In the genomic region with DNA sequence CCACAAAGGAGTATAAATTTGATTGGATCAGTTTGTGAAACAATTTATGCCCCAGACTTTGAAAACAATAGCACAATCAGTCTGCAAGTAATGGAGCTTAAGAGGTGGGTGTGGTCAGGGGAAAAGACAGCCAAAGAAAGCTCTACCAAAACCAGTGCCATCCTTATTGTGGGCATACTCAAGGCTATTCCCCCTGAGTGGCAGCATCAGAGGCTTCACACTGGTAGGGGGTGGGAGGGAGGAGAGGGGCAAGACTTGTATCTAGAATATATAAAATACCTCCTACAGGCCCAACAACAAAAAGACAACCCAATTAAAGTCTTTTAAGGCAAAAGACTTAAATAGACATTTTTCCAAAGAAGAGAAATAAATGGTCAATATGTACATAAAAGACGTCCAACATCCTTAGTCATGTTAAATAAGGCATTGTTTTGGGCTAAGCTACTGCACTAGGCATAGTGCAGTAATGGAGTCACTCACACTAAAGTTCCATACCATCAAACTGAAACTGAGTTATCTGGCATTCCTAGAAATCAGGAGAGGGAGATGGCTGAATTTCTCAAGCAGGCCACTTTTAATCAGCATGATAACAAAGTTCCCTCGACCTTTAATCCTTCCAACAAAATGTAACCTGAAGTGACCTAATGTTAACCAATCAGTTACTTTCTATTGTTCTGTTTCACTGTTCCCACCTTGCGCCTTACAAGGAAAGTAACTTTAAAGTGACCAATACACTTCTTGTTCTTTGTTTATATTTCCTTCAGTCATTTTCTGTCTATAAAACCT, we compare ENCODE assay signal across 28 cellular contexts. TPM values are rescaled to one million over a fixed set of nuclear protein-coding genes. Genes with fewer than 3 reads are reported as not detected.
A peak's percentile ranks its signal among the peaks of the same experiment; 100 is the strongest.
DNase-seq lines count a peak whose midpoint lies in the region; ATAC-seq and TF ChIP-seq lines count a peak whose summit lies in the region.
"Had no signal": no experiment of that assay in that cellular context is flagged by ENCODE, and none has a peak within 500 bp of the region (broad histone marks: within the 10 kb centered on the region; RNA-seq: fewer than 3 reads in every experiment).

No MANE protein-coding gene starts in this region.

- CTCF ChIA-PET in CD4-positive, alpha-beta memory T cell (lab: Charles Lee; ENCODE audit: partially characterized antibody) = interaction anchor here (0.9 to 3.1 kb wide), 2 partner anchors 15 to 134 kb away, joined by 3 to 13 read pairs; no protein-coding TSS in a partner anchor

- POLR2A ChIA-PET in CD4-positive, alpha-beta memory T cell (lab: Charles Lee; ENCODE audit: partially characterized antibody) = no interaction called here

- H2BK15ac ChIP-seq in mesendoderm (replicated peaks; ENCODE audit: low read depth) = no peak overlapping the region

- no peak overlapping the region for H3K18ac ChIP-seq in mesendoderm (ENCODE audit: low read length)

- intact Hi-C loops in Right ventricle myocardium superior (cut with DNase I) (no loop called here), aorta (cut with DNase I) (no loop called here)
- intact Hi-C loops in CD4-positive, alpha-beta memory T cell (cut with micrococcal nuclease) = no loop called here

- no peak overlapping the region for H3K4me3 ChIP-seq in right atrium auricular region
- no peak overlapping the region for H3K4me3 ChIP-seq in mesendoderm (ENCODE audit: low read length)
- H3K4me3 ChIP-seq in aorta (ENCODE audit: low read length in 2 of 2) = no peak overlapping the region
- no peak overlapping the region for H3K4me3 ChIP-seq in CD4-positive, alpha-beta memory T cell (ENCODE audit: low read length in 2 of 2)
- H3K4me3 ChIP-seq: gastroesophageal sphincter, GM12878, MG63, SK-N-MC, thoracic aorta had no signal

- H3K27me3 Mint-ChIP-seq in CD4-positive, alpha-beta memory T cell = no peaks in the 10 kb centered on the region
- H3K27me3 Mint-ChIP-seq: activated naive CD8-positive, alpha-beta T cell treated with anti-CD3 and anti-CD28 coated beads for 36 hours; dendritic cell treated with granulocyte-macrophage colony-stimulating factor and Interleukin-4, amounts not matched to agents 40 ng/mL and 50 ng/mL, for 4 days had no signal

- H3K9me3 Mint-ChIP-seq in CD4-positive, alpha-beta memory T cell = no peaks in the 10 kb centered on the region
- H3K9me3 Mint-ChIP-seq: activated naive CD8-positive, alpha-beta T cell treated with anti-CD3 and anti-CD28 coated beads for 36 hours; dendritic cell treated with granulocyte-macrophage colony-stimulating factor and Interleukin-4, amounts not matched to agents 40 ng/mL and 50 ng/mL, for 4 days; T-helper 1 cell treated with Interleukin-12 subunit alpha and Interleukin-12 subunit beta and Interleukin-4 antibody, amounts not matched to agents 30 μg/mL and 1 μg/mL, for 36 hours had no signal

- H3K4me1 ChIP-seq in right atrium auricular region (peaks cover 0 to 8% of the 10 kb centered on the region in 2 donors), mesendoderm (ENCODE audit: control insufficient read depth, low read depth, low read length) (peaks cover 2% of the 10 kb centered on the region), aorta (ENCODE audit: control insufficient read depth in 1 of 2, insufficient read depth in 2 of 2, low read length in 2 of 2) (no peaks in the 10 kb centered on the region)
- no peaks in the 10 kb centered on the region for H3K4me1 ChIP-seq in CD4-positive, alpha-beta memory T cell (ENCODE audit: insufficient read depth, low read length)

- DNase-seq in Right ventricle myocardium superior = no peak
- no peak for DNase-seq in right atrium auricular region (ENCODE audit: low spot score)
- peak; percentile 7 for DNase-seq in iPS DF 4.7 (ENCODE audit: extremely low read depth, low spot score)
- DNase-seq in mesendoderm = peak; percentile 65
- DNase-seq in aorta = no peak
- no peak for DNase-seq in NCI-H1105 (lab: John Stamatoyannopoulos, UW)
- no peak for DNase-seq in CD4-positive, alpha-beta memory T cell
- DNase-seq: 8988T; activated CD4-positive, alpha-beta T cell treated with anti-CD3 and anti-CD28 coated beads for 1 hour; activated CD8-positive, alpha-beta T cell treated with anti-CD3 and anti-CD28 coated beads, Interleukin-2, amount 10 ng/mL, durations not matched to agents 7 days and 5 days; activated effector memory CD4-positive, alpha-beta T cell treated with Interleukin-2 at 50 U/mL for 16 hours; activated naive CD8-positive, alpha-beta T cell treated with anti-CD3 and anti-CD28 coated beads for 36 hours; central memory CD4-positive, alpha-beta T cell; KBM-7; kidney glomerular epithelial cell; mammary epithelial cell; MG63; NCI-H1417 treated with DMSO at 0.1 percent for 48 hours; NCI-H2081 treated with DMSO at 0.1 percent for 48 hours; NCI-H446 treated with DMSO at 0.1 percent for 48 hours; stimulated activated naive CD8-positive, alpha-beta T cell treated with anti-CD3 and anti-CD28 coated beads, Interleukin-15, Interleukin-2, amounts not matched to agents 100 U/mL and 50 U/mL, for 24 hours had no signal

- H3K9me3 ChIP-seq in right atrium auricular region (no peaks in the 10 kb centered on the region), aorta (ENCODE audit: control insufficient read depth, low read length) (no peaks in the 10 kb centered on the region)
- no peaks in the 10 kb centered on the region for H3K9me3 ChIP-seq in CD4-positive, alpha-beta memory T cell (ENCODE audit: control insufficient read depth in 1 of 2, low read length in 2 of 2)
- H3K9me3 ChIP-seq: gastroesophageal sphincter, MG63, thoracic aorta had no signal

- H3K36me3 Mint-ChIP-seq in CD4-positive, alpha-beta memory T cell = peaks cover 25 to 35% of the 10 kb centered on the region in 2 donors

- H3K56ac ChIP-seq in mesendoderm (ENCODE audit: low read length) = no peak overlapping the region

- no peak overlapping the region for H3K4me2 ChIP-seq in mesendoderm (ENCODE audit: low read length)

- no peak overlapping the region for H3K9ac ChIP-seq in mesendoderm (ENCODE audit: low read length)

- peaks cover 0 to 3% (median 0%) of the 10 kb centered on the region in 4 donors for H3K4me1 Mint-ChIP-seq in CD4-positive, alpha-beta memory T cell

- no peak overlapping the region for H3K4me3 Mint-ChIP-seq in CD4-positive, alpha-beta memory T cell
- H3K4me3 Mint-ChIP-seq: activated CD8-positive, alpha-beta T cell treated with anti-CD3 and anti-CD28 coated beads, Interleukin-2, amount 10 ng/mL, durations not matched to agents 7 days and 5 days; activated naive CD8-positive, alpha-beta T cell treated with anti-CD3 and anti-CD28 coated beads for 36 hours; dendritic cell treated with granulocyte-macrophage colony-stimulating factor and Interleukin-4, amounts not matched to agents 40 ng/mL and 50 ng/mL, for 4 days; T-helper 1 cell treated with Interleukin-12 subunit alpha and Interleukin-12 subunit beta and Interleukin-4 antibody, amounts not matched to agents 30 μg/mL and 1 μg/mL, for 36 hours had no signal

- peaks cover 2% of the 10 kb centered on the region for H3K79me1 ChIP-seq in mesendoderm (ENCODE audit: low read length)

- WGBS in mesendoderm (ENCODE audit: extremely low coverage, insufficient coverage, low lambda C conversion rate) = no CpG with 5 or more reads among the region's 3 CpGs
- 74 to 79% methylated on average over 3 of the region's 3 CpGs for WGBS in aorta, 2 donors

- H3K27ac Mint-ChIP-seq in CD4-positive, alpha-beta memory T cell = peak overlapping the region in 1 of 7 donors; percentile 34
- H3K27ac Mint-ChIP-seq: activated CD8-positive, alpha-beta T cell treated with anti-CD3 and anti-CD28 coated beads, Interleukin-2, amount 10 ng/mL, durations not matched to agents 7 days and 5 days; activated naive CD8-positive, alpha-beta T cell treated with anti-CD3 and anti-CD28 coated beads for 36 hours; dendritic cell treated with granulocyte-macrophage colony-stimulating factor and Interleukin-4, amounts not matched to agents 40 ng/mL and 50 ng/mL, for 4 days; T-helper 1 cell treated with Interleukin-12 subunit alpha and Interleukin-12 subunit beta and Interleukin-4 antibody, amounts not matched to agents 30 μg/mL and 1 μg/mL, for 36 hours had no signal

- no peak overlapping the region for H4K5ac ChIP-seq in mesendoderm (ENCODE audit: low read length)

- H3K4ac ChIP-seq in mesendoderm (ENCODE audit: low read depth, low read length) = no peak overlapping the region

- no peak overlapping the region for H2AK5ac ChIP-seq in mesendoderm (ENCODE audit: low read length)

- TF ChIP-seq POLR2A in GM18505 (IDR thresholded peaks at IDR 0.05; ENCODE audit: borderline replicate concordance, extremely low read depth, insufficient read depth, insufficient read length) = no peak

- no peaks in the 10 kb centered on the region for H3K79me2 ChIP-seq in mesendoderm (ENCODE audit: control insufficient read depth, insufficient read depth, low read length)

- peak; percentile 22 for ATAC-seq in Right ventricle myocardium superior (ENCODE audit: poor library complexity)
- peak; percentile 7 for ATAC-seq in aorta (ENCODE audit: low FRiP score)
- no peak for ATAC-seq in GM18505 (IDR thresholded peaks at IDR 0.05; ENCODE audit: unreplicated experiment)
- ATAC-seq: activated CD8-positive, alpha-beta T cell treated with anti-CD3 and anti-CD28 coated beads, Interleukin-2, amount 10 ng/mL, durations not matched to agents 7 days and 5 days; gastroesophageal sphincter; GM12878; stimulated activated naive CD8-positive, alpha-beta T cell treated with anti-CD3 and anti-CD28 coated beads, Interleukin-15, Interleukin-2, amounts not matched to agents 100 U/mL and 50 U/mL, for 24 hours had no signal

- H3K27me3 ChIP-seq in right atrium auricular region = no peaks in the 10 kb centered on the region
- no peaks in the 10 kb centered on the region for H3K27me3 ChIP-seq in mesendoderm (ENCODE audit: insufficient read depth, low read length, poor library complexity)
- H3K27me3 ChIP-seq in aorta (ENCODE audit: control insufficient read depth in 1 of 2, insufficient read depth in 2 of 2, low read length in 1 of 2) = no peaks in the 10 kb centered on the region
- no peaks in the 10 kb centered on the region for H3K27me3 ChIP-seq in CD4-positive, alpha-beta memory T cell (ENCODE audit: insufficient read depth, low read length)
- H3K27me3 ChIP-seq: gastroesophageal sphincter, MG63 had no signal

- H3K27ac ChIP-seq in right atrium auricular region (no peak overlapping the region), mesendoderm (ENCODE audit: low read depth, low read length) (no peak overlapping the region), aorta (ENCODE audit: low read depth in 1 of 2, low read length in 2 of 2) (no peak overlapping the region)
- H3K27ac ChIP-seq in CD4-positive, alpha-beta memory T cell (ENCODE audit: low read depth, low read length) = no peak overlapping the region
- H3K27ac ChIP-seq: gastroesophageal sphincter, SK-N-MC, thoracic aorta had no signal

- no peak overlapping the region for H2BK120ac ChIP-seq in mesendoderm (ENCODE audit: low read depth, low read length)

- H4K8ac ChIP-seq in mesendoderm (ENCODE audit: low read depth, low read length) = no peak overlapping the region

- TF ChIP-seq CTCF in right atrium auricular region (IDR thresholded peaks at IDR 0.05) = no peak

- H3K36me3 ChIP-seq in right atrium auricular region = no peaks in the 10 kb centered on the region
- H3K36me3 ChIP-seq in mesendoderm (ENCODE audit: control insufficient read depth, insufficient read depth, low read length) = no peaks in the 10 kb centered on the region
- peaks cover 0 to 2% of the 10 kb centered on the region in 2 donors for H3K36me3 ChIP-seq in aorta (ENCODE audit: control insufficient read depth in 1 of 2, insufficient read depth in 2 of 2, low read length in 1 of 2)
- H3K36me3 ChIP-seq in CD4-positive, alpha-beta memory T cell (ENCODE audit: insufficient read depth, low read length) = no peaks in the 10 kb centered on the region
- H3K36me3 ChIP-seq: gastroesophageal sphincter, MG63, thoracic aorta had no signal

- H2BK5ac ChIP-seq in mesendoderm (ENCODE audit: low read length) = no peak overlapping the region

- no peak overlapping the region for H3K23ac ChIP-seq in mesendoderm (ENCODE audit: low read length)

RNA-seq across cellular contexts. Expression of gene NARS2, which starts 24.8 kb away (rescaled TPM):
- total RNA-seq in Right ventricle myocardium superior = 17.6 TPM
- 10 to 100 TPM in 1 of 2 donors, 1 to 10 TPM in 1; 7.7 to 14.8 TPM for total RNA-seq in right atrium auricular region
- 32.7 TPM for polyA plus RNA-seq in mesendoderm (2013, experiment 1 of 2)
- 31.4 TPM for polyA plus RNA-seq in mesendoderm (2013, experiment 2 of 2)
- total RNA-seq in aorta = 10 to 100 TPM; 11.2 TPM
- polyA plus RNA-seq in aorta = 10 to 100 TPM in 1 of 2 donors, 1 to 10 TPM in 1; 4.8 to 10.2 TPM
- 10 to 100 TPM; 16.9 to 18.4 TPM for total RNA-seq in CD4-positive, alpha-beta memory T cell
- polyA plus RNA-seq in CD4-positive, alpha-beta memory T cell = 10 to 100 TPM; 14.3 to 16.5 TPM

Comparison
In these comparisons a context has a peak if more than half of its experiments do, and no peak if none do; other contexts are left out.
1. DNase-seq: peak in iPS DF 4.7 (single experiment) and mesendoderm (single experiment); none in Right ventricle myocardium superior (single experiment), right atrium auricular region (single experiment), aorta (0 of 2), NCI-H1105 (single experiment) and CD4-positive, alpha-beta memory T cell (0 of 5).